ENCODE assay signal across 8 cellular contexts in the genomic region with DNA sequence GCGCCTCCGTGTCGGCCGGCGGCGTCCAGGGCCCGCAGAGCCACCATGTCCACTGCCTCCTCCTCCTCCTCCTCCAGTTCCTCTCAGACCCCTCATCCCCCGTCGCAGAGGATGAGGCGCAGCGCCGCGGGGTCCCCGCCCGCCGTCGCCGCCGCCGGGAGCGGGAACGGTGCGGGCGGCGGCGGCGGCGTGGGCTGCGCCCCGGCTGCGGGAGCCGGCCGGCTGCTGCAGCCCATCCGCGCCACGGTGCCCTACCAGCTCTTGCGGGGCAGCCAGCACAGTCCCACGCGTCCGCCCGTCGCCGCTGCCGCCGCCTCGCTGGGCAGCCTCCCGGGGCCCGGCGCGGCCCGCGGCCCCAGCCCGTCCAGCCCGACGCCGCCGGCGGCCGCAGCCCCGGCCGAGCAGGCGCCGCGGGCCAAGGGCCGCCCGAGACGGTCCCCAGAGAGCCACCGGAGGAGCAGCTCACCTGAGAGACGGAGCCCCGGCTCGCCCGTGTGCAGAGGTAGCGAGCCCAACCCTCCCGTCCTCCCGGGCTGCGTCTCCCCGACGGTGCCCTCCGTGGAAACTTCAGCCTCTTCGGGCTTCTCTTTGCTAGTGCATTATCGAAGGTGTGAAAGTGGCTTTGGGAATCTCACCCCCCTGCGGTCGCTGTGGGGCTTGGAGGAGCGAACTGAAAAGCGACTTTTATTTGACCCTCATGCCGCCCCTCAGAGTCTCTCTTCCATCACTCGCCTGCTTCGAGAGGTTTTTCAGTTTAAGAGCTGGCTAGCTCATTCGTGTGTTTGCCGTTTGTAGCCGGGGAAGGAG.
A peak's percentile ranks its signal among the peaks of the same experiment; 100 is the strongest.
DNase-seq lines count a peak whose midpoint lies in the region; ATAC-seq lines count a peak whose summit lies in the region.

No MANE protein-coding gene starts in this region.

- H3K4me1 ChIP-seq in muscle layer of colon (ENCODE audit: insufficient read depth, low read length) = peaks cover 14% of the 10 kb centered on the region

- H3K4me3 ChIP-seq in muscle layer of colon (ENCODE audit: low read depth in 1 of 2, low read length in 2 of 2) = peak overlapping the region; percentile 92 to 97

- no peaks in the 10 kb centered on the region for H3K9me3 ChIP-seq in muscle layer of colon (ENCODE audit: low read length)

- H3K9ac ChIP-seq in muscle layer of colon (ENCODE audit: low read length) = peak overlapping the region; percentile 77

- H3K36me3 ChIP-seq in muscle layer of colon (ENCODE audit: insufficient read depth, low read length) = no peaks in the 10 kb centered on the region

- DNase-seq in EL (peak; percentile 60), NCI-H69 (lab: John Stamatoyannopoulos, UW) (peak; percentile 83), epithelial cell of prostate (ENCODE audit: low read depth, low spot score) (no peak)
- peak; percentile 77 for DNase-seq in activated CD8-positive, alpha-beta memory T cell treated with anti-CD3 and anti-CD28 coated beads, Interleukin-2, amount 50 U/mL, for 48 hours
- DNase-seq in stimulated activated naive CD4-positive, alpha-beta T cell treated with Interleukin-2 at 50 U/mL for 16 hours (lab: John Stamatoyannopoulos, UW) = peak; percentile 38

- no peaks in the 10 kb centered on the region for H3K27me3 ChIP-seq in muscle layer of colon (ENCODE audit: control insufficient read depth in 1 of 2, insufficient read depth in 2 of 2, low read length in 2 of 2)

- ATAC-seq in HG02642 (IDR thresholded peaks at IDR 0.05; ENCODE audit: poor library complexity, unreplicated experiment) = peak; percentile 4
- ATAC-seq in HG02981 (IDR thresholded peaks at IDR 0.05; ENCODE audit: unreplicated experiment) = no peak

- H3K27ac ChIP-seq in epithelial cell of prostate = peak overlapping the region; percentile 51
- peak overlapping the region; percentile 90 for H3K27ac ChIP-seq in muscle layer of colon (ENCODE audit: low read depth, low read length)
